ENCODE assay signal across 8 cellular contexts in the genomic region with DNA sequence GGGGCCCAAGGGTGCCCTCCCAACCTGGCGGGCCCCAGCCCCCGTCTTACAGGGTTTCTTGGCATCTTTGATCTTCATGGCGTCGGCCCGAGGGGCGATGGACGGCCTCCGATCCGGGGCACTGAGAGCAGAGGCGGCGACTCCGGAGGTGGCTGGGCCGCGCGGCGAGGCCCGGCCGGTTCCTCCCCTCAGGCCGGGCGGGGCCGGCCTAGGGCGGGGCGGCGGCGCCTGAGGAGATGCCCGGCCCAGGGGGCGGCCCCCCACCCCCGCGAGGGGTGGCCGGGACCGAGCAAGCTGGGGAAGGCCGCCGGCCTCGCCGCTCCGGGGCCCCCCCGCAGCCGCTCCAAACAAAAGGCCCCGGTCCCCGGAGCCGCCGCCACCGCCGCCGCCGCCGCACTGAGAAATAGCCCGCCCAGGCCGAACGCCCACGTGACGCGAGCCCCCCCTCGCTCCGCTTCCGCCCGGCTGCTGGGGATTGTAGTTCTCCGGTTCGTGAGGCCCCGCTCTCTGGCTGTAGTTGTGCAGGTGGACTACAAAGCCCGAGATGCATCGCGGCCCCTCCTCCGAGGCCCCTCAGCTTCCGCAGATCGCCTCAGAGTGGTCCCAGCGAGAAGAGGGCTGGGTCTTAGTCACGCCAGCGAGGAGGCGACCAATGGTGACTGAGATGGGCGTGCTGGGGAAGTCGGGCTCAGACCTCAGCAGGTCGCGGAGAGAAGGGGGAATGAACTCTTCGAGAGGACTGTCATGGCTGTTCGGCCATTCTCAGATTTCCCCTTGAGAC. TPM values are rescaled to one million over a fixed set of nuclear protein-coding genes. Genes with fewer than 3 reads are reported as not detected.
DNase-seq lines count a peak whose midpoint lies in the region; ATAC-seq lines count a peak whose summit lies in the region.

A gene (minus strand): TSS at position 163 of the 781 bp plus-strand sequence. CDS start 85 bp downstream, at position 78.

- no peaks in the 10 kb centered on the region for H3K9me3 ChIP-seq in effector memory CD4-positive, alpha-beta T cell (ENCODE audit: control insufficient read depth, low read length)

- peak; percentile 94 for DNase-seq in COLO668 (lab: John Stamatoyannopoulos, UW; ENCODE audit: unreplicated experiment)
- DNase-seq in HT1080 (ENCODE audit: low read depth): peak; percentile 100
- DNase-seq in NOMO-1 treated with DMSO at 0.1 percent for 48 hours (lab: John Stamatoyannopoulos, UW; ENCODE audit: unreplicated experiment): peak; percentile 99
- DNase-seq in activated CD8-positive, alpha-beta memory T cell treated with anti-CD3 and anti-CD28 coated beads for 4 hours (ENCODE audit: low read depth in 2 of 2): peak; percentile 95 to 96
- peak; percentile 91 to 95 (median 95) for DNase-seq in effector memory CD4-positive, alpha-beta T cell
- peak; percentile 98 to 99 for DNase-seq in lung microvascular endothelial cell (ENCODE audit: low read depth in 2 of 2)
- DNase-seq in stimulated activated CD4-positive, alpha-beta T cell treated with anti-CD3 and anti-CD28 coated beads, TNF-alpha, amount 100 ng/mL, for 48 hours (ENCODE audit: low read depth in 3 of 3): peak; percentile 92 to 96 (median 94)

- H3K4me1 ChIP-seq in effector memory CD4-positive, alpha-beta T cell (ENCODE audit: control insufficient read depth, insufficient read depth, low read length, poor library complexity, severe bottlenecking): peaks cover 12% of the 10 kb centered on the region

- peak; percentile 91 for ATAC-seq in GM21360 (IDR thresholded peaks at IDR 0.05; ENCODE audit: unreplicated experiment)

- peak within 1 kb of the TSS; percentile 82 for H3K4me3 ChIP-seq in effector memory CD4-positive, alpha-beta T cell (ENCODE audit: insufficient read depth, low read depth, low read length, poor library complexity, severe bottlenecking)

- H3K36me3 ChIP-seq in effector memory CD4-positive, alpha-beta T cell (ENCODE audit: control insufficient read depth, insufficient read depth, low read length): no peaks in the 10 kb centered on the region

- H3K27me3 ChIP-seq in effector memory CD4-positive, alpha-beta T cell (replicated peaks; ENCODE audit: control insufficient read depth, insufficient read depth, low read length, poor library complexity, severe bottlenecking): no peaks in the 10 kb centered on the region

- peak within 1 kb of the TSS; percentile 71 for H3K27ac ChIP-seq in effector memory CD4-positive, alpha-beta T cell (ENCODE audit: insufficient read depth, low read length, poor library complexity, severe bottlenecking)

RNA-seq across cellular contexts. Expression of the gene that starts here (rescaled TPM):
- total RNA-seq in HT1080 (2014; rRNA removed; shearing (Covaris generic)): 30.9 and 31.4 TPM in 2 replicates
- polyA plus RNA-seq in HT1080 (2015; cell fraction: cytosol; rRNA removed): 20.5 and 28.2 TPM in 2 replicates
- 34.4 and 34.5 TPM in 2 replicates for polyA plus RNA-seq in HT1080 (2015; cell fraction: nucleus; rRNA removed)
- 34.4 and 63.1 TPM in 2 replicates for total RNA-seq in lung microvascular endothelial cell

Comparison
In these comparisons a context has a peak if more than half of its experiments do, and no peak if none do; other contexts are left out.
1. Peak in every context shown above with its lines: DNase-seq, ATAC-seq, H3K4me3 ChIP-seq and H3K27ac ChIP-seq.